ENCODE assay signal across 16 cellular contexts in the genomic region with DNA sequence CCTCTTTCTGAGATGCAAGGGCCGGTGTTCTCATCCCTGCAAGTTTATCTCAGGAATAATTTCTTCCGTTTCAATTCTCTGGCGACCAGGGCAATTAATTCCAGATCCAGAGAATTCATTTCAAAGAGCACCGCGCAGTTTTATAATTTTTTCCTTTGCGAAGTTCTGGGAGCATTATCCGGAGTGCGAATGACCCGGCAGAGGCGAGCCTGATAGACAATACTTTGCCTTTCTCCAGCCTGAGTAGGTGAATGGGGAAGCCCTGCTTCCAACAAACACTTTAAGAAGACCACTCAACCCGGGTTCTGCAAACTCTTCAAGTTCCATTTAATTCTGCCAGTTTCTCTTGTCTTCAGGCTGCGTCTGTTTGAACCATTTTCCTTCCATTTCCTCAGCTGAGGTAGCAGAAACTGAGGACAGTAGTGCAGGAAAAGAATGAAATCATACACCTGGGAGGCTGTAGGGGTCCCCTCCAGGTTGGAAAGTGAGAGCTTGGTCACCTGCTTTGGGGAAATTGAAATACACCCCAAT. TPM values are rescaled to one million over a fixed set of nuclear protein-coding genes. Genes with fewer than 3 reads are reported as not detected.
DNase-seq lines count a peak whose midpoint lies in the region; ATAC-seq, FAIRE-seq and TF ChIP-seq lines count a peak whose summit lies in the region.
"Had no signal": no experiment of that assay in that cellular context is flagged by ENCODE, and none has a peak within 500 bp of the region (broad histone marks: within the 10 kb centered on the region; RNA-seq: fewer than 3 reads in every experiment).

No MANE protein-coding gene starts in this region.

- ATAC-seq in pancreas: no peak

- TF ChIP-seq POLR2A in spleen (IDR thresholded peaks at IDR 0.05): no peak

- TF ChIP-seq CTCF in HEK293 (tag by site-specific recombination; IDR thresholded peaks at IDR 0.05): no peak
- no peak for TF ChIP-seq CTCF in ascending aorta (IDR thresholded peaks at IDR 0.05)
- no peak for TF ChIP-seq CTCF in spleen (IDR thresholded peaks at IDR 0.05 in 8 of 11, conservative IDR thresholded peaks at IDR 0.05 in 3 of 11)
- TF ChIP-seq CTCF in pancreas (IDR thresholded peaks at IDR 0.05): no peak

- no peak overlapping the region for H3K27ac ChIP-seq in HEK293 (ENCODE audit: extremely low read depth, low read depth, low read length)
- no peak overlapping the region for H3K27ac ChIP-seq in ascending aorta
- H3K27ac ChIP-seq in mesodermal cell (ENCODE audit: low read depth, low read length, severe bottlenecking): no peak overlapping the region
- H3K27ac ChIP-seq in spleen: no peak overlapping the region
- no peak overlapping the region for H3K27ac ChIP-seq in pancreas

- peaks cover 19% of the 10 kb centered on the region for H3K27me3 ChIP-seq in ascending aorta
- peaks cover 11 to 100% (median 91%) of the 10 kb centered on the region in 7 donors for H3K27me3 ChIP-seq in spleen (replicated peaks in 1 of 7)
- peaks cover 0 to 58% (median 24%) of the 10 kb centered on the region in 4 donors for H3K27me3 ChIP-seq in pancreas

- H3K4me3 ChIP-seq in HEK293 (ENCODE audit: low read depth, low read length) (peak overlapping the region; percentile 60), ascending aorta (peak overlapping the region; percentile 51 to 61), mesodermal cell (ENCODE audit: extremely low read depth, insufficient read depth, low read length, poor library complexity, severe bottlenecking) (peak overlapping the region; percentile 34), spleen (peak overlapping the region in 5 of 8 donors; percentile 23 to 62 (median 32)), pancreas (peak overlapping the region in 1 of 4 donors; percentile 48)

- FAIRE-seq in pancreas (lab: Jason Lieb, UNC): no peak

- no peaks in the 10 kb centered on the region for H3K9me3 ChIP-seq in HEK293 (ENCODE audit: control insufficient read depth, insufficient read depth, low read depth, low read length)
- H3K9me3 ChIP-seq in ascending aorta: no peaks in the 10 kb centered on the region
- H3K9me3 ChIP-seq in mesodermal cell (ENCODE audit: control insufficient read depth, low read length): no peaks in the 10 kb centered on the region
- no peaks in the 10 kb centered on the region for H3K9me3 ChIP-seq in spleen
- H3K9me3 ChIP-seq in pancreas: no peaks in the 10 kb centered on the region

- POLR2A ChIA-PET in HEK293 (lab: Yijun Ruan, JAX): interaction anchor here (1.1 kb wide), 1 partner anchor 53 kb away, joined by 4 read pairs; no protein-coding TSS in a partner anchor

- intact Hi-C loops in ascending aorta (cut with DNase I) (no loop called here), spleen (cut with DNase I; ENCODE audit: low total_unique reads) (no loop called here), pancreas (cut with DNase I) (no loop called here)

- in situ Hi-C loops in KBM-7 (cut with MboI; ENCODE audit: low pct_unique_long_range_greater_than_20kb, low sequenced_read_pairs): no loop called here

- no peaks in the 10 kb centered on the region for H3K4me1 ChIP-seq in HEK293 (ENCODE audit: control insufficient read depth, insufficient read depth, low read length)
- H3K4me1 ChIP-seq in ascending aorta: peaks cover 0 to 2% of the 10 kb centered on the region in 2 donors
- H3K4me1 ChIP-seq in mesodermal cell (ENCODE audit: control insufficient read depth, insufficient read depth, low read length, poor library complexity, severe bottlenecking): peaks cover 6% of the 10 kb centered on the region
- peaks cover 8 to 43% (median 30%) of the 10 kb centered on the region in 6 donors for H3K4me1 ChIP-seq in spleen
- H3K4me1 ChIP-seq in pancreas: peaks cover 0 to 12% (median 6%) of the 10 kb centered on the region in 3 donors

- H3K36me3 ChIP-seq in HEK293 (ENCODE audit: control insufficient read depth in 2 of 2, insufficient read depth in 1 of 2, low read length in 2 of 2) (no peaks in the 10 kb centered on the region), ascending aorta (no peaks in the 10 kb centered on the region), mesodermal cell (ENCODE audit: control insufficient read depth, insufficient read depth, low read length) (no peaks in the 10 kb centered on the region), spleen (no peaks in the 10 kb centered on the region), pancreas (no peaks in the 10 kb centered on the region)

- WGBS in mesodermal cell (ENCODE audit: insufficient coverage in 2 of 2), 2 experiments: 4 to 9% methylated on average over 9 to 10 of the region's 12 CpGs
- 6 to 9% (median 8%) methylated on average over 12 of the region's 12 CpGs for WGBS in spleen, 5 donors
- WGBS in pancreas, 2 donors: 5 to 9% methylated on average over 12 of the region's 12 CpGs

- DNase-seq in ascending aorta (ENCODE audit: low spot score in 2 of 2) (no peak), spleen (no peak), pancreas (no peak), KBM-7 (no peak), NCI-H345 treated with DMSO at 0.1 percent for 48 hours (lab: John Stamatoyannopoulos, UW; ENCODE audit: unreplicated experiment) (no peak), NAMALWA (ENCODE audit: low spot score) (no peak)
- DNase-seq: activated CD4-positive, alpha-beta T cell treated with anti-CD3 and anti-CD28 coated beads, Interleukin-2, amount 10 ng/mL, durations not matched to agents 24 days and 14 days; caudate nucleus; CD4-positive, CD25-positive, alpha-beta regulatory T cell; erythroblast; GF-D8; NCI-H2171 treated with DMSO at 0.1 percent for 48 hours had no signal

- CTCF ChIA-PET in HEK293 (lab: Yijun Ruan, JAX): interaction anchor here (0.7 to 1.8 kb wide), 3 partner anchors 13 to 319 kb away, joined by 3 to 6 read pairs (median 3); no protein-coding TSS in a partner anchor

TF ChIP-seq in HEK293, 187 proteins besides CTCF, POLR2A, EP300 and RAD21:
- TF ChIP-seq KLF16 (tag by site-specific recombination; IDR thresholded peaks at IDR 0.05) (no peak), ZNF530 (tag by site-specific recombination; IDR thresholded peaks at IDR 0.05; ENCODE audit: low read depth) (no peak), ZSCAN30 (tag by site-specific recombination; IDR thresholded peaks at IDR 0.05) (no peak), ZNF184 (tag by site-specific recombination; IDR thresholded peaks at IDR 0.05) (no peak), ZNF133 (tag by site-specific recombination; IDR thresholded peaks at IDR 0.05) (no peak)
TF ChIP-seq in HEK293: peak in this region for 0.

RNA-seq across cellular contexts. Expression of a gene that starts 1.0 kb away (rescaled TPM):
- total RNA-seq in ascending aorta: not detected
- 0.44 TPM for polyA plus RNA-seq in mesodermal cell (2013, experiment 1 of 2)
- polyA plus RNA-seq in mesodermal cell (2013, experiment 2 of 2): 0.51 TPM
- not detected for total RNA-seq in spleen
- not detected for polyA plus RNA-seq in spleen
- not detected for total RNA-seq in pancreas
- not detected for polyA plus RNA-seq in pancreas
- total RNA-seq: activated CD4-positive, alpha-beta T cell treated with anti-CD3 and anti-CD28 coated beads, Interleukin-2, amount 10 ng/mL, durations not matched to agents 24 days and 14 days; CD4-positive, CD25-positive, alpha-beta regulatory T cell; M059J; T-helper 1 cell treated with Interleukin-12 subunit alpha and Interleukin-12 subunit beta and Interleukin-4 antibody, amounts not matched to agents 30 ng/mL and 1 ng/mL, for 36 hours had no signal
- polyA plus RNA-seq: CD4-positive, CD25-positive, alpha-beta regulatory T cell had no signal
